Comparison of ENCODE assay signal across 8 cellular contexts in genomic region chr5:44809956-44810276, GRCh38. TPM values are rescaled to one million over a fixed set of nuclear protein-coding genes. Genes with fewer than 3 reads are reported as not detected.
DNase-seq lines count a peak whose midpoint lies in the region; ATAC-seq and TF ChIP-seq lines count a peak whose summit lies in the region.

No MANE protein-coding gene starts in this region.

- H4K20me1 ChIP-seq in SU-DHL-6 (ENCODE audit: low read depth, low read length): peaks cover 11% of the 10 kb centered on the region

- peak overlapping the region; percentile 97 for H3K4me3 ChIP-seq in GM06990 (replicated peaks; ENCODE audit: low read depth, low read length)
- peak overlapping the region; percentile 96 for H3K4me3 ChIP-seq in SU-DHL-6 (ENCODE audit: insufficient read depth, low read length, poor library complexity, severe bottlenecking)
- peak overlapping the region; percentile 83 for H3K4me3 ChIP-seq in fibroblast of pulmonary artery (replicated peaks; ENCODE audit: low read depth, low read length)
- peak overlapping the region; percentile 89 for H3K4me3 ChIP-seq in rectal smooth muscle tissue (ENCODE audit: low read length)

- POLR2A ChIA-PET in GM10248 (lab: Yijun Ruan, JAX): no interaction called here

- no peaks in the 10 kb centered on the region for H3F3A ChIP-seq in SU-DHL-6 (ENCODE audit: insufficient read depth)

- peak overlapping the region; percentile 62 for H2AFZ ChIP-seq in SU-DHL-6 (ENCODE audit: low read depth, low read length, severe bottlenecking)

- H3K27ac ChIP-seq in SU-DHL-6 (ENCODE audit: low read depth, low read length) (peak overlapping the region; percentile 70; the same call in 1 of the 2 replicates), rectal smooth muscle tissue (ENCODE audit: low read depth, low read length) (no peak overlapping the region)

- H3K9me3 ChIP-seq in SU-DHL-6 (ENCODE audit: insufficient read depth, low read length): no peaks in the 10 kb centered on the region

- H3K9me2 ChIP-seq in SU-DHL-6 (replicated peaks; ENCODE audit: insufficient read depth, low read length): no peaks in the 10 kb centered on the region

- CTCF ChIA-PET in GM10248 (lab: Yijun Ruan, JAX): interaction anchor here (1.8 kb wide), 1 partner anchor 14 kb away, joined by 4 read pairs; no protein-coding TSS in a partner anchor

- H3K9ac ChIP-seq in SU-DHL-6 (ENCODE audit: low read length): peak overlapping the region; percentile 82
- H3K9ac ChIP-seq in rectal smooth muscle tissue (ENCODE audit: low read length): peak overlapping the region; percentile 70

- H3K4me1 ChIP-seq in rectal smooth muscle tissue (ENCODE audit: control insufficient read depth, insufficient read depth, low read length): peaks cover 8% of the 10 kb centered on the region

- ATAC-seq in omental fat pad (ENCODE audit: low FRiP score): no peak
- no peak for ATAC-seq in HG03159 (IDR thresholded peaks at IDR 0.05; ENCODE audit: unreplicated experiment)

- H3K36me3 ChIP-seq in GM06990 (ENCODE audit: control insufficient read depth, insufficient read depth, low read length): peaks cover 2% of the 10 kb centered on the region; the same call in 1 of the 2 replicates
- H3K36me3 ChIP-seq in SU-DHL-6 (ENCODE audit: low read length): peaks cover 40% of the 10 kb centered on the region
- peaks cover 4% of the 10 kb centered on the region for H3K36me3 ChIP-seq in rectal smooth muscle tissue (ENCODE audit: control insufficient read depth, insufficient read depth, low read length)

- H3K4me2 ChIP-seq in SU-DHL-6 (ENCODE audit: low read depth, low read length, poor library complexity, severe bottlenecking): peak overlapping the region; percentile 97

- TF ChIP-seq CTCF in GM06990 (IDR thresholded peaks at IDR 0.05; ENCODE audit: insufficient read depth, low read length, poor library complexity, severe bottlenecking) (no peak), SU-DHL-6 (IDR thresholded peaks at IDR 0.05; ENCODE audit: insufficient read depth, low read length, poor library complexity, severe bottlenecking) (no peak), fibroblast of pulmonary artery (IDR thresholded peaks at IDR 0.05; ENCODE audit: low read length, missing control alignments) (no peak), omental fat pad (IDR thresholded peaks at IDR 0.05) (no peak), GM10248 (IDR thresholded peaks at IDR 0.05; ENCODE audit: control extremely low read depth, extremely low read depth, low read depth, missing control alignments) (no peak)

- DNase-seq in GM06990 (ENCODE audit: extremely low read depth, insufficient read length) (no peak), fibroblast of pulmonary artery (ENCODE audit: low read depth) (no peak), omental fat pad (ENCODE audit: low spot score) (no peak), GM10248 (ENCODE audit: extremely low spot score) (no peak), SIG-M5 (lab: John Stamatoyannopoulos, UW) (no peak)

- H3K79me2 ChIP-seq in SU-DHL-6 (ENCODE audit: insufficient read depth, low read length): peaks cover 56% of the 10 kb centered on the region

- H3K27me3 ChIP-seq in GM06990 (replicated peaks; ENCODE audit: control insufficient read depth, insufficient read depth, low read length) (no peaks in the 10 kb centered on the region), SU-DHL-6 (ENCODE audit: low read length) (no peaks in the 10 kb centered on the region), rectal smooth muscle tissue (ENCODE audit: control insufficient read depth, insufficient read depth, low read length) (no peaks in the 10 kb centered on the region)

RNA-seq across cellular contexts. Expression of gene MRPS30, which starts 1.2 kb away (rescaled TPM):
- total RNA-seq in omental fat pad: 10 to 100 TPM; 47.0 to 60.8 (median 54.0) TPM
